Comparison of ENCODE assay signal across 8 cellular contexts in the genomic region with DNA sequence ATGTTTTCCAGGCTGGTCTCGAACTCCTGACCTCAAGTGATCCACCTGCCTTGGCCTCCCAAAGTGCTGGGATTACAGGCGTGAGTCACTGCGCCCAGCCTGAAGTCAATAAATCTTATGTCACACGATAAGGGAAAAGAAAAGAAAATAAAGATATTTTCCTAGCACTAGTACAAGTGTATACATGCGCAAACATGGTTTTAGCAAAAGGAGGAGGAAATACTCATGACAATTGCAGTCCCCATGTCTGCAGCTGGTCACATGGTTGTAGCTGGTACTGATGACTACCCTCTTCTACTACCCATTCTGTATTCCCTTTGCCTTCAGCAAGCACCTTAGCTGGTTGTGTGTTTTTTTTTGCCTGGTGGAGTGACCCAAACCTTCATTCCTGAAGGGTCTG. TPM values are rescaled to one million over a fixed set of nuclear protein-coding genes. Genes with fewer than 3 reads are reported as not detected.
"Had no signal": no experiment of that assay in that cellular context is flagged by ENCODE, and none has a peak within 500 bp of the region (broad histone marks: within the 10 kb centered on the region; RNA-seq: fewer than 3 reads in every experiment).

No MANE protein-coding gene starts in this region.

RNA-seq across cellular contexts. Expression of a gene that starts 23.6 kb away (rescaled TPM):
- total RNA-seq: OCI-LY7 had no signal
- polyA plus RNA-seq: SK-N-SH had no signal

RNA-seq across cellular contexts. Expression of a gene that starts 44.2 kb away (rescaled TPM):
- total RNA-seq: OCI-LY7, PC-9, Peyer's patch, Right ventricle myocardium inferior, Right ventricle myocardium superior, SJCRH30, SJSA1 had no signal
- polyA plus RNA-seq: SK-N-SH had no signal
